ENCODE assay signal across 19 cellular contexts in the genomic region with DNA sequence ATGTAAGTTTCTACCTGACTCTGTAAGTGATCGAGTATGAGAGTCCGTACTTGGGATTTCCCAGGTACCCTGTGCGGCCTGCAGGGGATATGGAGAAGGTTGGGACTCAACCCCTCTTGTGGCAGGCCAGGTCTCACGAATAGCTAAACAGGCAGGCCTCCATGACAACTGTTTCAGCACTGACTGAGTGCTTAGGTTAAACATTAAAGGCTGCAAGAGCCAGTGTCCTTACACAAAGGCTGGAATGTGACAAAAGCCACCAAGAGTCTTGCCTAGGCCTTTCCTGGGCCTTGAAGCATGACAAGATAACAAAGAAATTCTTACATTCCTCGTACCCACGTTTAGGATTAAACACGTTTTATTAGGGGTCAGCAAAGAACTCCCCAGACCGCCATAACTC. TPM values are rescaled to one million over a fixed set of nuclear protein-coding genes. Genes with fewer than 3 reads are reported as not detected.
DNase-seq lines count a peak whose midpoint lies in the region; ATAC-seq and TF ChIP-seq lines count a peak whose summit lies in the region.
"Had no signal": no experiment of that assay in that cellular context is flagged by ENCODE, and none has a peak within 500 bp of the region (broad histone marks: within the 10 kb centered on the region; RNA-seq: fewer than 3 reads in every experiment).

No MANE protein-coding gene starts in this region.

- H3K9me2 ChIP-seq in HCT116 (ENCODE audit: insufficient read depth) = no peaks in the 10 kb centered on the region

- no TSS peak for BruUV-seq in HCT116 (replicated peaks; lab: Mats Ljungman, UMichigan)

- H3K36me3 Mint-ChIP-seq in mesothelial cell of epicardium = no peaks in the 10 kb centered on the region

- no peak; a peak in 1 of 6 replicates for TF ChIP-seq CTCF in HCT116 (IDR thresholded peaks at IDR 0.05 in 2 of 3, conservative IDR thresholded peaks at IDR 0.05 in 1 of 3; ENCODE audit: borderline replicate concordance in 1 of 3, insufficient read depth in 1 of 3, low read depth in 2 of 3, low read length in 2 of 3)
- peak in 2 of 7 experiments; percentile 10 to 20 for TF ChIP-seq CTCF in body of pancreas (IDR thresholded peaks at IDR 0.05)
- no peak for TF ChIP-seq CTCF in mesothelial cell of epicardium (IDR thresholded peaks at IDR 0.05; ENCODE audit: unreplicated experiment)
- no peak for TF ChIP-seq CTCF in suprapubic skin (IDR thresholded peaks at IDR 0.05)

- ATAC-seq in HCT116 = 0 out of 2 replicates have a peak, but pooled peaks have one; percentile 30
- peak; percentile 60 for ATAC-seq in body of pancreas
- no peak for ATAC-seq in HG02852 (IDR thresholded peaks at IDR 0.05; ENCODE audit: unreplicated experiment)
- ATAC-seq in HG03095 (IDR thresholded peaks at IDR 0.05; ENCODE audit: unreplicated experiment) = no peak
- no peak for ATAC-seq in GM19351 (IDR thresholded peaks at IDR 0.05; ENCODE audit: unreplicated experiment)

- H3K4me3 Mint-ChIP-seq in mesothelial cell of epicardium = no peak overlapping the region

- H3K4me2 ChIP-seq in BLaER1 (peak overlapping the region; percentile 56; the same call in 1 of the 2 replicates), HCT116 (ENCODE audit: low read length) (no peak overlapping the region)

- intact Hi-C loops in HCT116 (cut with micrococcal nuclease) = loop anchor here (5.0 kb wide), 1 partner anchor 164 kb away; a partner anchor contains a TSS
- intact Hi-C loops in body of pancreas (cut with DNase I) = loop anchor here (5.0 kb wide), 1 partner anchor 214 kb away; no protein-coding TSS in a partner anchor

- peak overlapping the region; percentile 72 for H3K27ac ChIP-seq in BLaER1
- no peak overlapping the region for H3K27ac ChIP-seq in HCT116 (ENCODE audit: low read depth, low read length)
- H3K27ac ChIP-seq in body of pancreas = peak overlapping the region in 3 of 4 donors; percentile 30 to 60 (median 54)
- H3K27ac ChIP-seq in suprapubic skin = no peak overlapping the region
- H3K27ac ChIP-seq: esophagus muscularis mucosa, neutrophil, stomach had no signal

- CTCF ChIA-PET in HCT116 (lab: Charles Lee) = interaction anchor here (1.1 to 1.3 kb wide), 2 partner anchors 214 to 215 kb away, joined by 3 to 11 read pairs; no protein-coding TSS in a partner anchor

- no peaks in the 10 kb centered on the region for H3K79me2 ChIP-seq in HCT116 (ENCODE audit: insufficient read depth, low read length)

- H3K9ac ChIP-seq in BLaER1 (no peak overlapping the region; the same call in 1 of the 2 replicates), HCT116 (ENCODE audit: low read length) (no peak overlapping the region)

- H3K27me3 Mint-ChIP-seq in mesothelial cell of epicardium (ENCODE audit: low read depth) = no peaks in the 10 kb centered on the region

- TF ChIP-seq POLR2A in HCT116 (IDR thresholded peaks at IDR 0.05; ENCODE audit: borderline replicate concordance, extremely low read depth, insufficient read depth, insufficient read length) (no peak), body of pancreas (IDR thresholded peaks at IDR 0.05) (no peak), suprapubic skin (IDR thresholded peaks at IDR 0.05) (no peak)

- no peak for TF ChIP-seq EP300 in suprapubic skin (IDR thresholded peaks at IDR 0.05)

- H3K4me1 ChIP-seq in BLaER1 (peaks cover 45% of the 10 kb centered on the region), HCT116 (ENCODE audit: control insufficient read depth in 1 of 2, insufficient read depth in 2 of 2, low read length in 2 of 2) (peaks cover 0 to 4% of the 10 kb centered on the region in 2 experiments; a peak in 1 of 4 replicates), body of pancreas (peaks cover 12% of the 10 kb centered on the region), suprapubic skin (no peaks in the 10 kb centered on the region)

- no peak for DNase-seq in HCT116 (ENCODE audit: low read depth, low spot score)
- DNase-seq in body of pancreas = peak in 2 of 4 donors; percentile 22 to 45
- no peak for DNase-seq in mesothelial cell of epicardium (ENCODE audit: low spot score in 2 of 2, unreplicated experiment in 2 of 2)
- DNase-seq in suprapubic skin (ENCODE audit: low spot score in 2 of 2) = no peak
- DNase-seq: activated CD4-positive, alpha-beta T cell treated with anti-CD3 and anti-CD28 coated beads, Interleukin-2, amount 50 U/mL, for 48 hours; aorta; heart right ventricle; left ventricle myocardium superior; NK-92 treated with Interleukin-12 subunit alpha and Interleukin-12 subunit beta, amount 100 ng/mL, for 24 hours; small intestine; stomach; T-helper 9 cell had no signal

- H3K9me3 ChIP-seq in BLaER1 (no peaks in the 10 kb centered on the region), HCT116 (ENCODE audit: control insufficient read depth in 1 of 2, insufficient read depth in 1 of 2, low read depth in 1 of 2, low read length in 2 of 2) (no peaks in the 10 kb centered on the region), body of pancreas (no peaks in the 10 kb centered on the region), suprapubic skin (no peaks in the 10 kb centered on the region)
- H3K9me3 ChIP-seq: esophagus muscularis mucosa, heart right ventricle, neutrophil, stomach had no signal

- H3K27ac Mint-ChIP-seq in mesothelial cell of epicardium = peak overlapping the region; percentile 86
- H3K27ac Mint-ChIP-seq: activated T-helper 2 cell treated with anti-CD3 and anti-CD28 coated beads, Interferon-gamma antibody, Interleukin-2, Interleukin-4, amounts not matched to agents 10 μg/mL and 5 μg/mL and 100 μg/mL, durations not matched to agents 14 hours and 24 hours and 36 hours had no signal

- H3K4me3 ChIP-seq in BLaER1 = no peak overlapping the region
- no peak overlapping the region for H3K4me3 ChIP-seq in HCT116 (replicated peaks in 1 of 2; ENCODE audit: low read depth in 1 of 2, low read length in 2 of 2)
- H3K4me3 ChIP-seq in body of pancreas = no peak overlapping the region
- H3K4me3 ChIP-seq in suprapubic skin = no peak overlapping the region
- H3K4me3 ChIP-seq: esophagus muscularis mucosa, heart right ventricle, stomach had no signal

- H3K27me3 ChIP-seq in BLaER1 (no peaks in the 10 kb centered on the region), HCT116 (ENCODE audit: insufficient read depth, low read length) (no peaks in the 10 kb centered on the region), body of pancreas (no peaks in the 10 kb centered on the region), suprapubic skin (no peaks in the 10 kb centered on the region)
- H3K27me3 ChIP-seq: esophagus muscularis mucosa, heart right ventricle, neutrophil, stomach had no signal

- H3K4me1 Mint-ChIP-seq in mesothelial cell of epicardium = peaks cover 19% of the 10 kb centered on the region

- no peak overlapping the region for H2AFZ ChIP-seq in HCT116 (ENCODE audit: low read depth, low read length, poor library complexity, severe bottlenecking)

- WGBS in body of pancreas, 2 donors = 31 to 38% methylated on average over 7 to 8 of the region's 8 CpGs
- WGBS in suprapubic skin = 83% methylated on average over 8 of the region's 8 CpGs

- H3K9me3 Mint-ChIP-seq in mesothelial cell of epicardium = no peaks in the 10 kb centered on the region
- H3K9me3 Mint-ChIP-seq: activated T-helper 2 cell treated with anti-CD3 and anti-CD28 coated beads, Interferon-gamma antibody, Interleukin-2, Interleukin-4, amounts not matched to agents 10 μg/mL and 5 μg/mL and 100 μg/mL, durations not matched to agents 14 hours and 24 hours and 36 hours had no signal

- H4K20me1 ChIP-seq in BLaER1 (no peaks in the 10 kb centered on the region), HCT116 (ENCODE audit: insufficient read depth) (no peaks in the 10 kb centered on the region)

- POLR2A ChIA-PET in HCT116 (lab: Charles Lee) = no interaction called here

- TF ChIP-seq RAD21 in HCT116 (IDR thresholded peaks at IDR 0.05; ENCODE audit: low read depth) = no peak

- RAD21 ChIA-PET in HCT116 (lab: Charles Lee; ENCODE audit: low non-redundant PET in 1 of 2, low total read pairs in 2 of 2, uncharacterized antibody in 2 of 2, unreplicated experiment in 2 of 2) = interaction anchor here (0.6 to 1.0 kb wide), 2 partner anchors 124 to 214 kb away, joined by 3 to 4 read pairs; no protein-coding TSS in a partner anchor

- H3K36me3 ChIP-seq in BLaER1 = 0 out of 2 replicates have a peak, but pooled peaks cover 4% of the 10 kb centered on the region
- no peaks in the 10 kb centered on the region for H3K36me3 ChIP-seq in HCT116 (ENCODE audit: control insufficient read depth in 1 of 2, insufficient read depth in 2 of 2, low read length in 2 of 2)
- no peaks in the 10 kb centered on the region for H3K36me3 ChIP-seq in body of pancreas (replicated peaks in 1 of 2; ENCODE audit: insufficient read depth in 1 of 2, low read depth in 2 of 2)
- H3K36me3 ChIP-seq in suprapubic skin = no peaks in the 10 kb centered on the region
- H3K36me3 ChIP-seq: esophagus muscularis mucosa, heart right ventricle, neutrophil, stomach had no signal

TF ChIP-seq in HCT116, 20 proteins besides CTCF, POLR2A, EP300 and RAD21 (continues in another document):
- no peak for TF ChIP-seq TCF7L2 (IDR thresholded peaks at IDR 0.05; ENCODE audit: borderline replicate concordance, extremely low read depth, insufficient read depth, insufficient read length)
- TF ChIP-seq, protein P1, sequence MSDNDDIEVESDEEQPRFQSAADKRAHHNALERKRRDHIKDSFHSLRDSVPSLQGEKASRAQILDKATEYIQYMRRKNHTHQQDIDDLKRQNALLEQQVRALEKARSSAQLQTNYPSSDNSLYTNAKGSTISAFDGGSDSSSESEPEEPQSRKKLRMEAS (IDR thresholded peaks at IDR 0.05) = no peak
- no peak for TF ChIP-seq ELF1 (IDR thresholded peaks at IDR 0.05; ENCODE audit: borderline replicate concordance, low read depth)
- no peak for TF ChIP-seq EZH2phosphoT487 (IDR thresholded peaks at IDR 0.05; ENCODE audit: borderline replicate concordance)
- no peak for TF ChIP-seq ZFX (IDR thresholded peaks at IDR 0.05)
- TF ChIP-seq, protein P2, sequence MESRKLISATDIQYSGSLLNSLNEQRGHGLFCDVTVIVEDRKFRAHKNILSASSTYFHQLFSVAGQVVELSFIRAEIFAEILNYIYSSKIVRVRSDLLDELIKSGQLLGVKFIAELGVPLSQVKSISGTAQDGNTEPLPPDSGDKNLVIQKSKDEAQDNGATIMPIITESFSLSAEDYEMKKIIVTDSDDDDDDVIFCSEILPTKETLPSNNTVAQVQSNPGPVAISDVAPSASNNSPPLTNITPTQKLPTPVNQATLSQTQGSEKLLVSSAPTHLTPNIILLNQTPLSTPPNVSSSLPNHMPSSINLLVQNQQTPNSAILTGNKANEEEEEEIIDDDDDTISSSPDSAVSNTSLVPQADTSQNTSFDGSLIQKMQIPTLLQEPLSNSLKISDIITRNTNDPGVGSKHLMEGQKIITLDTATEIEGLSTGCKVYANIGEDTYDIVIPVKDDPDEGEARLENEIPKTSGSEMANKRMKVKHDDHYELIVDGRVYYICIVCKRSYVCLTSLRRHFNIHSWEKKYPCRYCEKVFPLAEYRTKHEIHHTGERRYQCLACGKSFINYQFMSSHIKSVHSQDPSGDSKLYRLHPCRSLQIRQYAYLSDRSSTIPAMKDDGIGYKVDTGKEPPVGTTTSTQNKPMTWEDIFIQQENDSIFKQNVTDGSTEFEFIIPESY (IDR thresholded peaks at IDR 0.05; ENCODE audit: extremely low read depth, insufficient replicate concordance, low read length) = no peak

RNA-seq across cellular contexts. Expression of a gene that starts 58.6 kb away (rescaled TPM):
- total RNA-seq in HCT116 (2021; ENCODE audit: unreplicated experiment) (1.5 TPM), body of pancreas (10 to 100 TPM; 18.4 to 20.8 TPM), mesothelial cell of epicardium (15.6 to 17.3 TPM (median 17.1 TPM) in 3 replicates), suprapubic skin (1 to 10 TPM in 3 of 4 donors, under 1 TPM in 1; 0.57 to 3.6 (median 1.9) TPM)
- 0.91 and 0.98 TPM in 2 replicates for polyA plus RNA-seq in HCT116 (2012)

Comparison
In these comparisons a context has a peak if more than half of its experiments do, and no peak if none do; other contexts are left out.
1. H3K27ac ChIP-seq: peak in BLaER1 (single experiment) and body of pancreas (3 of 4); none in HCT116 (single experiment) and suprapubic skin (single experiment).
2. ATAC-seq: peak in HCT116 (single experiment) and body of pancreas (single experiment); none in HG02852 (single experiment), HG03095 (single experiment) and GM19351 (single experiment).